Comparison of ENCODE assay signal across 38 cellular contexts in genomic region chr10:132653721-132654120, GRCh38.
"Had no signal": no experiment of that assay in that cellular context is flagged by ENCODE, and none has a peak within 500 bp of the region (broad histone marks: within the 10 kb centered on the region; RNA-seq: fewer than 3 reads in every experiment).

No MANE protein-coding gene starts in this region.

- H3K36me3 ChIP-seq: MG63 had no signal

- H3K4me3 Mint-ChIP-seq: activated B cell treated with CpG ODN at 0.5 μM for 24 hours; activated CD4-positive, alpha-beta memory T cell treated with anti-CD3 and anti-CD28 coated beads, Interleukin-2, amount 10 ng/mL, durations not matched to agents 7 days and 5 days; activated CD8-positive, alpha-beta memory T cell treated with anti-CD3 and anti-CD28 coated beads, Interleukin-2, amount 10 ng/mL, durations not matched to agents 7 days and 5 days; activated naive CD8-positive, alpha-beta T cell treated with anti-CD3 and anti-CD28 coated beads for 36 hours; activated T-cell treated with anti-CD3 and anti-CD28 coated beads, Interleukin-2, amount 50 U/mL, for 72 hours; activated T-helper 17 cell treated with anti-CD3 and anti-CD28 coated beads, Interleukin-2, amount 50 U/mL, for 72 hours; IgD-negative memory B cell; T-cell; T-helper 17 cell had no signal

- H3K36me3 Mint-ChIP-seq: activated CD8-positive, alpha-beta memory T cell treated with anti-CD3 and anti-CD28 coated beads, Interleukin-2, amount 10 ng/mL, durations not matched to agents 7 days and 5 days; activated naive CD8-positive, alpha-beta T cell treated with anti-CD3 and anti-CD28 coated beads for 36 hours had no signal

- H3K27ac Mint-ChIP-seq: activated B cell treated with CpG ODN at 0.5 μM for 24 hours; activated CD4-positive, alpha-beta memory T cell treated with anti-CD3 and anti-CD28 coated beads, Interleukin-2, amount 10 ng/mL, durations not matched to agents 7 days and 5 days; activated CD8-positive, alpha-beta memory T cell treated with anti-CD3 and anti-CD28 coated beads, Interleukin-2, amount 10 ng/mL, durations not matched to agents 7 days and 5 days; activated naive CD8-positive, alpha-beta T cell treated with anti-CD3 and anti-CD28 coated beads for 36 hours; activated T-cell treated with anti-CD3 and anti-CD28 coated beads, Interleukin-2, amount 50 U/mL, for 72 hours; activated T-helper 17 cell treated with anti-CD3 and anti-CD28 coated beads, Interleukin-2, amount 50 U/mL, for 72 hours; IgD-negative memory B cell; T-cell; T-helper 17 cell had no signal

- H3K4me3 ChIP-seq: ascending aorta, MG63, Peyer's patch had no signal

- H3K27me3 Mint-ChIP-seq: activated B cell treated with CpG ODN at 0.5 μM for 24 hours; activated CD4-positive, alpha-beta memory T cell treated with anti-CD3 and anti-CD28 coated beads, Interleukin-2, amount 10 ng/mL, durations not matched to agents 7 days and 5 days; activated CD8-positive, alpha-beta memory T cell treated with anti-CD3 and anti-CD28 coated beads, Interleukin-2, amount 10 ng/mL, durations not matched to agents 7 days and 5 days; activated naive CD8-positive, alpha-beta T cell treated with anti-CD3 and anti-CD28 coated beads for 36 hours; activated T-helper 17 cell treated with anti-CD3 and anti-CD28 coated beads, Interleukin-2, amount 50 U/mL, for 72 hours; IgD-negative memory B cell; T-cell; T-helper 17 cell had no signal

- ATAC-seq: activated CD8-positive, alpha-beta memory T cell treated with anti-CD3 and anti-CD28 coated beads, Interleukin-2, amount 10 ng/mL, durations not matched to agents 7 days and 5 days; activated T-cell treated with anti-CD3 and anti-CD28 coated beads, Interleukin-2, amount 50 U/mL, for 72 hours; activated T-helper 17 cell treated with anti-CD3 and anti-CD28 coated beads, Interleukin-2, amount 50 U/mL, for 72 hours; T-cell; T-helper 17 cell had no signal

- DNase-seq: activated B cell treated with CpG ODN at 0.5 μM for 24 hours; activated CD4-positive, alpha-beta memory T cell treated with anti-CD3 and anti-CD28 coated beads, Interleukin-2, amount 10 ng/mL, durations not matched to agents 7 days and 5 days; activated CD4-positive, alpha-beta T cell treated with anti-CD3 and anti-CD28 coated beads for 4 hours; activated CD4-positive, CD25-positive, alpha-beta regulatory T cell treated with anti-CD3 and anti-CD28 coated beads, Interleukin-2, amount 50 U/mL, for 72 hours; activated CD8-positive, alpha-beta memory T cell treated with anti-CD3 and anti-CD28 coated beads for 24 hours; activated CD8-positive, alpha-beta memory T cell treated with anti-CD3 and anti-CD28 coated beads, Interleukin-2, amount 10 ng/mL, durations not matched to agents 7 days and 5 days; activated CD8-positive, alpha-beta memory T cell treated with anti-CD3 and anti-CD28 coated beads, Interleukin-2, amount 50 U/mL, for 48 hours; activated effector memory CD4-positive, alpha-beta T cell treated with anti-CD3 and anti-CD28 coated beads, Interleukin-2, amount 50 U/mL, for 16 hours; activated naive CD4-positive, alpha-beta T cell; activated naive CD4-positive, alpha-beta T cell treated with anti-CD3 and anti-CD28 coated beads, Interleukin-2, amount 50 U/mL, for 16 hours; activated naive CD8-positive, alpha-beta T cell treated with anti-CD3 and anti-CD28 coated beads for 36 hours; activated T-cell treated with anti-CD3 and anti-CD28 coated beads, Interleukin-2, amount 50 U/mL, for 72 hours; amniotic stem cell; Karpas-422; KBM-7; MG63; MV-4-11; NCI-H1092; NCI-H1436 treated with DMSO at 0.1 percent for 48 hours; NCI-H1694 treated with DMSO at 0.1 percent for 48 hours; NCI-H2029; NCI-H2107; NCI-H2171; NCI-H510A; NCI-H526; NCI-H748 treated with DMSO at 0.1 percent for 48 hours; NK-92 treated with Interleukin-12 subunit alpha and Interleukin-12 subunit beta, amount 100 ng/mL, for 24 hours; PC-3; RPMI8226; SIG-M5; T-cell; T-helper 17 cell; T-helper 9 cell had no signal

- H3K9me3 Mint-ChIP-seq: activated B cell treated with CpG ODN at 0.5 μM for 24 hours; activated CD4-positive, alpha-beta memory T cell treated with anti-CD3 and anti-CD28 coated beads, Interleukin-2, amount 10 ng/mL, durations not matched to agents 7 days and 5 days; activated naive CD8-positive, alpha-beta T cell treated with anti-CD3 and anti-CD28 coated beads for 36 hours; activated T-cell treated with anti-CD3 and anti-CD28 coated beads, Interleukin-2, amount 50 U/mL, for 72 hours; activated T-helper 17 cell treated with anti-CD3 and anti-CD28 coated beads, Interleukin-2, amount 50 U/mL, for 72 hours; IgD-negative memory B cell; T-cell had no signal

- H3K4me1 Mint-ChIP-seq: activated CD4-positive, alpha-beta memory T cell treated with anti-CD3 and anti-CD28 coated beads, Interleukin-2, amount 10 ng/mL, durations not matched to agents 7 days and 5 days; activated CD8-positive, alpha-beta memory T cell treated with anti-CD3 and anti-CD28 coated beads, Interleukin-2, amount 10 ng/mL, durations not matched to agents 7 days and 5 days had no signal

- H3K27me3 ChIP-seq: ascending aorta, MG63, Peyer's patch had no signal

- H3K9me3 ChIP-seq: ascending aorta, MG63, Peyer's patch had no signal

- H3K27ac ChIP-seq: ascending aorta, Peyer's patch, VCaP had no signal

- H3K4me1 ChIP-seq: ascending aorta, Peyer's patch had no signal
